Comparison of ENCODE assay signal across 20 cellular contexts in the genomic region with DNA sequence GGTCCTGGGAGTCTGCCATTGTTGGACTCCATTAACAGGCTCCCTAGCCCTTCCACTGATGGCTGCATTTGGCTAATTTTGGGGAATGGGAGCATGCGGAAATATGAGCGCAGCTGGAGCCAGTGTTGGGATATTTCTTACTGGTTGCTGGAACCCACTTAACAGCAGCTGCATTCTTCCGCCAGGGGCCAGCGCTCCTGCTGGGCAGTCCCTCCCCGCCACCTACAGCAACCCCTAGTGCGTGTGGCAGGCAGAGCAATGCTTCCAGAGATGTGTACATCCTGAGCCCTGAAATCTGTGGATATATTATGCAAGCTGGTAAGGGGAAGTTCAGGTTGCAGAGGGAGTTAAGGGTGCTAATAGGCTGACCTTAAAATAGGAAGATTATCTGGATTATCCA. TPM values are rescaled to one million over a fixed set of nuclear protein-coding genes. Genes with fewer than 3 reads are reported as not detected.
"Had no signal": no experiment of that assay in that cellular context is flagged by ENCODE, and none has a peak within 500 bp of the region (broad histone marks: within the 10 kb centered on the region; RNA-seq: fewer than 3 reads in every experiment).

No MANE protein-coding gene starts in this region.

- DNase-seq: activated CD4-positive, alpha-beta T cell treated with anti-CD3 and anti-CD28 coated beads, Interleukin-2, amount 10 ng/mL, durations not matched to agents 24 days and 14 days; activated CD4-positive, CD25-positive, alpha-beta regulatory T cell; activated CD8-positive, alpha-beta memory T cell treated with anti-CD3 and anti-CD28 coated beads for 24 hours; activated naive CD8-positive, alpha-beta T cell treated with anti-CD3 and anti-CD28 coated beads for 36 hours; central memory CD4-positive, alpha-beta T cell; colonic mucosa; left ventricle myocardium superior; natural killer cell; nucleus accumbens; stomach; T-helper 17 cell had no signal

- H3K27ac Mint-ChIP-seq: activated CD4-positive, alpha-beta T cell treated with anti-CD3 and anti-CD28 coated beads, Interleukin-2, amount 10 ng/mL, durations not matched to agents 24 days and 14 days; activated naive CD8-positive, alpha-beta T cell treated with anti-CD3 and anti-CD28 coated beads for 36 hours; brain; memory B cell; natural killer cell; T-helper 17 cell had no signal

- H3K9me3 ChIP-seq: colonic mucosa, stomach, thoracic aorta had no signal

- H3K4me1 Mint-ChIP-seq: activated CD4-positive, alpha-beta T cell treated with anti-CD3 and anti-CD28 coated beads, Interleukin-2, amount 10 ng/mL, durations not matched to agents 24 days and 14 days; activated naive CD8-positive, alpha-beta T cell treated with anti-CD3 and anti-CD28 coated beads for 36 hours; memory B cell had no signal

- H3K27me3 ChIP-seq: colonic mucosa, hepatocyte had no signal

- H3K4me1 ChIP-seq: colonic mucosa, stomach had no signal

- H3K36me3 Mint-ChIP-seq: activated naive CD8-positive, alpha-beta T cell treated with anti-CD3 and anti-CD28 coated beads for 36 hours; brain; memory B cell; natural killer cell had no signal

- H3K27me3 Mint-ChIP-seq: activated CD4-positive, alpha-beta T cell treated with anti-CD3 and anti-CD28 coated beads, Interleukin-2, amount 10 ng/mL, durations not matched to agents 24 days and 14 days had no signal

- H3K36me3 ChIP-seq: colonic mucosa, stomach, thoracic aorta had no signal

- H3K4me2 ChIP-seq: hepatocyte had no signal

- H3K79me2 ChIP-seq: hepatocyte had no signal

- H3K4me3 ChIP-seq: colonic mucosa, hepatocyte, stomach, thoracic aorta had no signal

- ATAC-seq: esophagus mucosa, left ventricle myocardium superior, natural killer cell, right cardiac atrium, T-helper 17 cell had no signal

- H3K9me3 Mint-ChIP-seq: activated CD4-positive, alpha-beta T cell treated with anti-CD3 and anti-CD28 coated beads, Interleukin-2, amount 10 ng/mL, durations not matched to agents 24 days and 14 days; activated naive CD8-positive, alpha-beta T cell treated with anti-CD3 and anti-CD28 coated beads for 36 hours; brain; memory B cell; natural killer cell had no signal

- H3K27ac ChIP-seq: colonic mucosa, hepatocyte, stomach, thoracic aorta had no signal

- H3K4me3 Mint-ChIP-seq: activated CD4-positive, alpha-beta T cell treated with anti-CD3 and anti-CD28 coated beads, Interleukin-2, amount 10 ng/mL, durations not matched to agents 24 days and 14 days; activated naive CD8-positive, alpha-beta T cell treated with anti-CD3 and anti-CD28 coated beads for 36 hours; brain; memory B cell; natural killer cell; T-helper 17 cell had no signal

- H2AFZ ChIP-seq: hepatocyte had no signal

RNA-seq across cellular contexts. Expression of a gene that starts 16.4 kb away (rescaled TPM):
- total RNA-seq: activated CD4-positive, alpha-beta T cell treated with anti-CD3 and anti-CD28 coated beads, Interleukin-2, amount 10 ng/mL, durations not matched to agents 24 days and 14 days; activated naive CD8-positive, alpha-beta T cell treated with anti-CD3 and anti-CD28 coated beads for 36 hours; colonic mucosa; esophagus mucosa; hepatocyte; kidney epithelial cell; left ventricle myocardium superior; natural killer cell; posterior vena cava; right cardiac atrium; stomach; T-helper 17 cell; thoracic aorta; ureter had no signal
- polyA plus RNA-seq: hepatocyte, right cardiac atrium, stomach had no signal

RNA-seq across cellular contexts. Expression of a gene that starts 54.7 kb away (rescaled TPM):
- total RNA-seq: activated CD4-positive, alpha-beta T cell treated with anti-CD3 and anti-CD28 coated beads, Interleukin-2, amount 10 ng/mL, durations not matched to agents 24 days and 14 days; activated naive CD8-positive, alpha-beta T cell treated with anti-CD3 and anti-CD28 coated beads for 36 hours; colonic mucosa; esophagus mucosa; hepatocyte; kidney epithelial cell; left ventricle myocardium superior; natural killer cell; posterior vena cava; right cardiac atrium; stomach; T-helper 17 cell; thoracic aorta; ureter had no signal
- polyA plus RNA-seq: hepatocyte, right cardiac atrium, stomach had no signal
